In the genomic region with DNA sequence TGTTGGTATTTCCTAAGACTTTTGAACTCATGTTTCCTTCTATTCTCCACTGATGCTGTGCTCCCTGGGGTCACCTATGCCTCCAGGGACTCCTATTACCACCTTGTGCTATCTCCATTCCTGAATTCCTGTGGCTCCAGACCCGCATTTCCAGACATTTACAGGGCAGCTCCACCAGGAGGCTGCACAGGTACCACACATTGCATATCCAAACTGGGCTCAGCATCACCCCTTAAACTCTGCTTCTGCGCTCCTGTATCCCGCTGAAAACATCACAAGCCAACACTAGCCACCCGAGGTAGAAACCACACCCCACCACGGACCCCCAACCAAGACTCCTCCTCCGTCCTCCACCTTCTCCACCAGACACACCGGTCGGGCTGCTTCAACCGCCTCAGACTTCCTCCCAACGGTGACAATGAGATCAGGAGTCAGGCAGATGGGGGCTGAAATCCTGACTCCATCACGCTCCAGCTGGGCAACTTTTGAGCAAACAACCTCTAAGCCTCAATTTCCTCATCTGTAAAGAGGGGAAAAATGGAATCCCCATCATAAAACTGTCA, we compare ENCODE assay signal across 12 cellular contexts. TPM values are rescaled to one million over a fixed set of nuclear protein-coding genes. Genes with fewer than 3 reads are reported as not detected.
DNase-seq lines count a peak whose midpoint lies in the region; ATAC-seq and TF ChIP-seq lines count a peak whose summit lies in the region.
"Had no signal": no experiment of that assay in that cellular context is flagged by ENCODE, and none has a peak within 500 bp of the region (broad histone marks: within the 10 kb centered on the region; RNA-seq: fewer than 3 reads in every experiment).

No MANE protein-coding gene starts in this region.

- TF ChIP-seq POLR2A in esophagus squamous epithelium (IDR thresholded peaks at IDR 0.05) = no peak

- H3K27ac ChIP-seq in RWPE2 (ENCODE audit: poor library complexity, severe bottlenecking) (peak overlapping the region; percentile 98), esophagus squamous epithelium (peak overlapping the region in 3 of 4 donors; percentile 89 to 94 (median 93))

- H3K36me3 Mint-ChIP-seq in activated naive CD4-positive, alpha-beta T cell treated with anti-CD3 and anti-CD28 coated beads, Interleukin-2, amount 50 U/mL, for 72 hours = peaks cover 0 to 8% of the 10 kb centered on the region in 2 donors
- no peaks in the 10 kb centered on the region for H3K36me3 Mint-ChIP-seq in stimulated activated memory B cell treated with anti-CD40 and anti-IgM and Interleukin-4, amounts not matched to agents 10 μg/mL and 1 μg/mL and 100 μg/mL, for 72 hours

- DNase-seq in activated naive CD4-positive, alpha-beta T cell treated with anti-CD3 and anti-CD28 coated beads, Interleukin-2, amount 50 U/mL, for 72 hours (ENCODE audit: low spot score in 2 of 2) = no peak
- no peak for DNase-seq in activated naive CD4-positive, alpha-beta T cell treated with Interleukin-2 at 50 U/mL for 16 hours
- DNase-seq in RWPE2 (ENCODE audit: low spot score) (no peak), esophagus squamous epithelium (lab: John Stamatoyannopoulos, UW) (no peak), NCI-H2227 treated with DMSO at 0.1 percent for 48 hours (lab: John Stamatoyannopoulos, UW) (no peak), omental fat pad (ENCODE audit: low spot score) (no peak)
- DNase-seq: foreskin melanocyte, midbrain, NCI-H748 treated with DMSO at 0.1 percent for 48 hours had no signal

- H3K27me3 Mint-ChIP-seq in stimulated activated memory B cell treated with anti-CD40 and anti-IgM and Interleukin-4, amounts not matched to agents 10 μg/mL and 1 μg/mL and 100 μg/mL, for 72 hours = no peaks in the 10 kb centered on the region

- peaks cover 22% of the 10 kb centered on the region for H3K4me1 ChIP-seq in RWPE2 (ENCODE audit: insufficient read depth, poor library complexity, severe bottlenecking)
- H3K4me1 ChIP-seq in esophagus squamous epithelium = peaks cover 38 to 95% (median 45%) of the 10 kb centered on the region in 3 donors

- H3K4me3 Mint-ChIP-seq in stimulated activated memory B cell treated with anti-CD40 and anti-IgM and Interleukin-4, amounts not matched to agents 10 μg/mL and 1 μg/mL and 100 μg/mL, for 72 hours = peak overlapping the region; percentile 6

- no peak for ATAC-seq in activated naive CD4-positive, alpha-beta T cell treated with anti-CD3 and anti-CD28 coated beads, Interleukin-2, amount 50 U/mL, for 72 hours
- ATAC-seq in RWPE2 (ENCODE audit: low read depth) (no peak), omental fat pad (ENCODE audit: low FRiP score) (no peak), HG03097 (IDR thresholded peaks at IDR 0.05; ENCODE audit: low FRiP score, unreplicated experiment) (no peak)
- ATAC-seq in stimulated activated memory B cell treated with anti-CD40 and anti-IgM and Interleukin-4, amounts not matched to agents 10 μg/mL and 1 μg/mL and 100 μg/mL, for 72 hours = no peak

- peaks cover 83% of the 10 kb centered on the region for H3K4me1 Mint-ChIP-seq in stimulated activated memory B cell treated with anti-CD40 and anti-IgM and Interleukin-4, amounts not matched to agents 10 μg/mL and 1 μg/mL and 100 μg/mL, for 72 hours

- peak overlapping the region; percentile 29 to 44 for H3K27ac Mint-ChIP-seq in activated naive CD4-positive, alpha-beta T cell treated with anti-CD3 and anti-CD28 coated beads, Interleukin-2, amount 50 U/mL, for 72 hours
- H3K27ac Mint-ChIP-seq in stimulated activated memory B cell treated with anti-CD40 and anti-IgM and Interleukin-4, amounts not matched to agents 10 μg/mL and 1 μg/mL and 100 μg/mL, for 72 hours = peak overlapping the region; percentile 91

- H3K4me3 ChIP-seq in RWPE2 (ENCODE audit: severe bottlenecking) (no peak overlapping the region), esophagus squamous epithelium (no peak overlapping the region)
- H3K4me3 ChIP-seq: ascending aorta had no signal

- intact Hi-C loops in esophagus squamous epithelium (cut with DNase I) = loop anchor here (5.0 kb wide), 1 partner anchor 36 kb away; no protein-coding TSS in a partner anchor

- H3K36me3 ChIP-seq in RWPE2 (ENCODE audit: low read depth) (no peaks in the 10 kb centered on the region), esophagus squamous epithelium (peaks cover 0 to 7% (median 0%) of the 10 kb centered on the region in 3 donors)
- H3K36me3 ChIP-seq: ascending aorta had no signal

- no peaks in the 10 kb centered on the region for H3K9me3 ChIP-seq in RWPE2 (ENCODE audit: severe bottlenecking)
- no peaks in the 10 kb centered on the region for H3K9me3 ChIP-seq in esophagus squamous epithelium
- H3K9me3 ChIP-seq: ascending aorta had no signal

- TF ChIP-seq CTCF in RWPE2 (IDR thresholded peaks at IDR 0.05; ENCODE audit: poor library complexity, severe bottlenecking) (no peak), esophagus squamous epithelium (IDR thresholded peaks at IDR 0.05) (peak in 2 of 6 experiments; percentile 7 to 40), omental fat pad (IDR thresholded peaks at IDR 0.05) (no peak)

- WGBS in esophagus squamous epithelium, 2 donors = 50 to 66% methylated on average over 10 to 11 of the region's 11 CpGs

- H3K27me3 ChIP-seq in RWPE2 (ENCODE audit: insufficient read depth, poor library complexity, severe bottlenecking) (no peaks in the 10 kb centered on the region), esophagus squamous epithelium (no peaks in the 10 kb centered on the region)
- H3K27me3 ChIP-seq: ascending aorta had no signal

- no peaks in the 10 kb centered on the region for H3K9me3 Mint-ChIP-seq in activated naive CD4-positive, alpha-beta T cell treated with anti-CD3 and anti-CD28 coated beads, Interleukin-2, amount 50 U/mL, for 72 hours
- H3K9me3 Mint-ChIP-seq in stimulated activated memory B cell treated with anti-CD40 and anti-IgM and Interleukin-4, amounts not matched to agents 10 μg/mL and 1 μg/mL and 100 μg/mL, for 72 hours = no peaks in the 10 kb centered on the region

RNA-seq across cellular contexts. Expression of gene TNK2, which starts 10.4 kb away (rescaled TPM):
- 10 to 100 TPM; 55.1 to 78.1 TPM for total RNA-seq in activated naive CD4-positive, alpha-beta T cell treated with anti-CD3 and anti-CD28 coated beads, Interleukin-2, amount 50 U/mL, for 72 hours
- total RNA-seq in esophagus squamous epithelium = 10 to 100 TPM; 18.4 to 45.7 (median 42.8) TPM
- total RNA-seq in omental fat pad = 10 to 100 TPM; 12.6 to 26.6 (median 15.6) TPM
